In genomic region chr14:24315807-24316596, GRCh38 we compare ENCODE assay signal across 1 cellular context.
A peak's percentile ranks its signal among the peaks of the same experiment; 100 is the strongest.
TF ChIP-seq lines count a peak whose summit lies in the region.

No MANE protein-coding gene starts in this region.

TF ChIP-seq in HepG2, 621 proteins besides CTCF, POLR2A, EP300 and RAD21 (continued from another document and continues in another):
- TF ChIP-seq CSRNP1 (CRISPR knock-in tag; IDR thresholded peaks at IDR 0.05): peak; percentile 100
- TF ChIP-seq ZBTB26 (CRISPR knock-in tag; IDR thresholded peaks at IDR 0.05; ENCODE audit: borderline replicate concordance): peak; percentile 92
- peak; percentile 99 for TF ChIP-seq POGK (CRISPR knock-in tag; conservative IDR thresholded peaks at IDR 0.05)
- no peak for TF ChIP-seq ZNF775 (CRISPR knock-in tag; IDR thresholded peaks at IDR 0.05; ENCODE audit: borderline replicate concordance)
- peak; percentile 88 for TF ChIP-seq SNAPC5 (CRISPR knock-in tag; IDR thresholded peaks at IDR 0.05; ENCODE audit: borderline replicate concordance)
- peak; percentile 97 for TF ChIP-seq ZNF510 (CRISPR knock-in tag; IDR thresholded peaks at IDR 0.05; ENCODE audit: low read depth)
- peak; percentile 96 for TF ChIP-seq ZNF446 (CRISPR knock-in tag; IDR thresholded peaks at IDR 0.05)
- TF ChIP-seq WIZ (CRISPR knock-in tag; IDR thresholded peaks at IDR 0.05): peak; percentile 85
- peak; percentile 41; the same call in 1 of the 2 replicates for TF ChIP-seq ZBTB49 (CRISPR knock-in tag; IDR thresholded peaks at IDR 0.05; ENCODE audit: borderline replicate concordance)
- peak; percentile 70 for TF ChIP-seq TEAD3 (CRISPR knock-in tag; optimal IDR thresholded peaks at IDR 0.05; ENCODE audit: borderline replicate concordance)
- TF ChIP-seq ZBTB34 (CRISPR knock-in tag; IDR thresholded peaks at IDR 0.05): peak; percentile 98
- TF ChIP-seq RNF2 (conservative IDR thresholded peaks at IDR 0.05; ENCODE audit: low read depth): peak; percentile 96
- TF ChIP-seq ZKSCAN1 (IDR thresholded peaks at IDR 0.05; ENCODE audit: low read length): 0 out of 2 replicates have a peak, but pooled peaks have one; percentile 39
- no peak for TF ChIP-seq TCF7 (IDR thresholded peaks at IDR 0.05; ENCODE audit: low read depth)
- no peak for TF ChIP-seq ZNF496 (CRISPR knock-in tag; IDR thresholded peaks at IDR 0.05; ENCODE audit: insufficient replicate concordance)
- TF ChIP-seq ZNF326 (CRISPR knock-in tag; IDR thresholded peaks at IDR 0.05; ENCODE audit: borderline replicate concordance): no peak; the same call in 1 of the 2 replicates
- TF ChIP-seq TFE3 (CRISPR knock-in tag; IDR thresholded peaks at IDR 0.05): peak; percentile 88
- TF ChIP-seq ZNF839 (CRISPR knock-in tag; IDR thresholded peaks at IDR 0.05; ENCODE audit: borderline replicate concordance): peak; percentile 86
- TF ChIP-seq ZNF710 (CRISPR knock-in tag; IDR thresholded peaks at IDR 0.05; ENCODE audit: borderline replicate concordance): peak; percentile 90
- peak; percentile 99 for TF ChIP-seq ZNF557 (CRISPR knock-in tag; IDR thresholded peaks at IDR 0.05)
- peak; percentile 97 for TF ChIP-seq ZFP36L1 (CRISPR knock-in tag; IDR thresholded peaks at IDR 0.05)
- peak; percentile 100 for TF ChIP-seq ZNF687 (CRISPR knock-in tag; IDR thresholded peaks at IDR 0.05)
- TF ChIP-seq ZNF143 (CRISPR knock-in tag; IDR thresholded peaks at IDR 0.05): peak; percentile 66
- TF ChIP-seq ATF5 (CRISPR knock-in tag; IDR thresholded peaks at IDR 0.05; ENCODE audit: low read depth): peak; percentile 99
- peak; percentile 96 for TF ChIP-seq AGO2 (optimal IDR thresholded peaks at IDR 0.05; ENCODE audit: low read depth, low read length)
- peak; percentile 96 for TF ChIP-seq ZNF772 (CRISPR knock-in tag; IDR thresholded peaks at IDR 0.05)
- no peak; the same call in 1 of the 2 replicates for TF ChIP-seq ATRX (CRISPR knock-in tag; IDR thresholded peaks at IDR 0.05; ENCODE audit: borderline replicate concordance)
- TF ChIP-seq BCLAF1 (IDR thresholded peaks at IDR 0.05): no peak
- TF ChIP-seq TIGD3 (CRISPR knock-in tag; IDR thresholded peaks at IDR 0.05; ENCODE audit: borderline replicate concordance): 0 out of 2 replicates have a peak, but pooled peaks have one; percentile 25
- TF ChIP-seq ZMYM2 (CRISPR knock-in tag; IDR thresholded peaks at IDR 0.05): no peak
- TF ChIP-seq HHEX (CRISPR knock-in tag; IDR thresholded peaks at IDR 0.05): 0 out of 2 replicates have a peak, but pooled peaks have one; percentile 8
